In genomic region chr20:19975436-19975799, GRCh38 we compare ENCODE assay signal across 8 cellular contexts. TPM values are rescaled to one million over a fixed set of nuclear protein-coding genes. Genes with fewer than 3 reads are reported as not detected.
A peak's percentile ranks its signal among the peaks of the same experiment; 100 is the strongest.
DNase-seq lines count a peak whose midpoint lies in the region; ATAC-seq, FAIRE-seq and TF ChIP-seq lines count a peak whose summit lies in the region.

No MANE protein-coding gene starts in this region.

- POLR2A ChIA-PET in SK-N-SH (lab: Yijun Ruan, JAX): no interaction called here
- POLR2A ChIA-PET in H1 (lab: Charles Lee; ENCODE audit: partially characterized antibody): interaction anchor here (1.3 to 1.4 kb wide), 2 partner anchors 17 to 40 kb away, joined by 3 to 4 read pairs; no protein-coding TSS in a partner anchor

- H3K9me3 ChIP-seq in SK-N-SH: no peaks in the 10 kb centered on the region
- no peaks in the 10 kb centered on the region for H3K9me3 ChIP-seq in H1 (ENCODE audit: insufficient read depth in 2 of 2, low read depth in 1 of 2, low read length in 1 of 2)
- no peaks in the 10 kb centered on the region for H3K9me3 ChIP-seq in mucosa of rectum (ENCODE audit: control insufficient read depth in 2 of 2, low read length in 2 of 2)
- H3K9me3 ChIP-seq in aorta (ENCODE audit: control insufficient read depth, low read length): no peaks in the 10 kb centered on the region

- no peak for ATAC-seq in SK-N-SH treated with all-trans-retinoic acid at 6 μM for 48 hours
- ATAC-seq in aorta (ENCODE audit: low FRiP score): peak; percentile 20
- no peak for ATAC-seq in HG02759 (IDR thresholded peaks at IDR 0.05; ENCODE audit: unreplicated experiment)
- ATAC-seq in GM19324 (IDR thresholded peaks at IDR 0.05; ENCODE audit: low FRiP score, unreplicated experiment): no peak

- H3K18ac ChIP-seq in H1 (ENCODE audit: extremely low read depth, low read length): no peak overlapping the region

- H4K8ac ChIP-seq in H1 (ENCODE audit: extremely low read depth, insufficient read depth, low read length): peak overlapping the region; percentile 53

- H3K27me3 ChIP-seq in SK-N-SH (ENCODE audit: insufficient read depth): no peaks in the 10 kb centered on the region
- H3K27me3 ChIP-seq in H1 (replicated peaks in 1 of 4; ENCODE audit: control insufficient read depth in 3 of 4, extremely low read depth in 1 of 4, insufficient read depth in 3 of 4, low read length in 3 of 4): peaks cover 0 to 1% (median 0%) of the 10 kb centered on the region in 4 experiments; a peak in 1 of 7 replicates
- H3K27me3 ChIP-seq in mucosa of rectum (ENCODE audit: control insufficient read depth in 2 of 2, insufficient read depth in 2 of 2, low read length in 2 of 2): no peaks in the 10 kb centered on the region
- no peaks in the 10 kb centered on the region for H3K27me3 ChIP-seq in aorta (ENCODE audit: control insufficient read depth in 1 of 2, insufficient read depth in 2 of 2, low read length in 1 of 2)

- H3K27ac ChIP-seq in SK-N-SH (ENCODE audit: low read depth in 2 of 2, low read length in 1 of 2) (peak overlapping the region; percentile 82 to 84), H1 (ENCODE audit: low read depth, low read length) (no peak overlapping the region), mucosa of rectum (ENCODE audit: low read depth in 2 of 2, low read length in 2 of 2) (peak overlapping the region; percentile 76 to 80), aorta (ENCODE audit: low read depth in 1 of 2, low read length in 2 of 2) (peak overlapping the region; percentile 15 to 42)

- TF ChIP-seq RAD21 in SK-N-SH (IDR thresholded peaks at IDR 0.05; ENCODE audit: low read length) (no peak), H1 (IDR thresholded peaks at IDR 0.05 in 1 of 2, conservative IDR thresholded peaks at IDR 0.05 in 1 of 2; ENCODE audit: low read depth in 2 of 2, low read length in 2 of 2) (no peak)

- H3K4ac ChIP-seq in H1 (replicated peaks; ENCODE audit: insufficient read length, low read depth, low read length): no peak overlapping the region

- 0 out of 2 replicates have a peak, but pooled peaks cover 4% of the 10 kb centered on the region for H3K23me2 ChIP-seq in H1 (ENCODE audit: low read depth, low read length)

- no peak overlapping the region for H2BK20ac ChIP-seq in H1 (ENCODE audit: low read length)

- H2BK15ac ChIP-seq in H1 (ENCODE audit: low read length): no peak overlapping the region

- no peak overlapping the region for H2AK5ac ChIP-seq in H1 (ENCODE audit: low read depth, low read length)

- no peak overlapping the region for H3K56ac ChIP-seq in H1 (replicated peaks; ENCODE audit: insufficient read length, low read depth, low read length)

- H3K4me3 ChIP-seq in SK-N-SH (ENCODE audit: low read depth in 2 of 2, low read length in 1 of 2) (peak overlapping the region; percentile 23 to 35; a peak in 2 of 4 replicates), H1 (ENCODE audit: extremely low read depth in 1 of 4, insufficient read depth in 2 of 4, low read depth in 3 of 4, low read length in 4 of 4) (no peak overlapping the region), mucosa of rectum (ENCODE audit: low read length in 2 of 2) (peak overlapping the region; percentile 57 to 60), aorta (ENCODE audit: low read length in 2 of 2) (peak overlapping the region; percentile 35 to 79)

- no peak overlapping the region for H3K23ac ChIP-seq in H1 (ENCODE audit: insufficient read length)

- no peak for TF ChIP-seq CTCF in SK-N-SH (IDR thresholded peaks at IDR 0.05)
- TF ChIP-seq CTCF in H1 (IDR thresholded peaks at IDR 0.05; ENCODE audit: control extremely low read depth in 1 of 3, insufficient read depth in 1 of 3, low read depth in 1 of 3, low read length in 3 of 3): no peak

- 64% methylated on average over 7 of the region's 18 CpGs for WGBS in SK-N-SH (ENCODE audit: low lambda C conversion rate)
- WGBS in H1 (ENCODE audit: extremely low coverage in 1 of 2, insufficient coverage in 1 of 2, insufficient read length in 1 of 2, insufficient replicate concordance in 2 of 2, low coverage in 1 of 2, low lambda C conversion rate in 2 of 2, missing lambda C conversion rate in 1 of 2), 2 experiments: 95% methylated on average over 12 of the region's 18 CpGs; no CpG with 5 or more reads in 1 of the 2 experiments
- WGBS in aorta, 2 donors: 2 to 6% methylated on average over 18 of the region's 18 CpGs

- H2BK5ac ChIP-seq in H1 (ENCODE audit: low read depth, low read length): no peak overlapping the region

- no peak overlapping the region for H3K14ac ChIP-seq in H1 (ENCODE audit: insufficient read length)

- H4K91ac ChIP-seq in H1 (replicated peaks; ENCODE audit: insufficient read length, low read length): no peak overlapping the region

- no peak overlapping the region for H2AFZ ChIP-seq in SK-N-SH (ENCODE audit: low read depth)
- 0 out of 2 replicates have a peak overlapping the region, but pooled peaks have one; percentile 8 for H2AFZ ChIP-seq in H1 (ENCODE audit: low read length)

- TF ChIP-seq EP300 in SK-N-SH (IDR thresholded peaks at IDR 0.05; ENCODE audit: borderline replicate concordance in 1 of 2, low read depth in 1 of 2, low read length in 1 of 2) (no peak), H1 (IDR thresholded peaks at IDR 0.05; ENCODE audit: borderline replicate concordance in 1 of 2, low read depth in 2 of 2, low read length in 2 of 2) (no peak)

- H3K4me2 ChIP-seq in SK-N-SH (peak overlapping the region; percentile 75; the same call in 1 of the 2 replicates), H1 (ENCODE audit: insufficient read depth in 1 of 2, low read depth in 2 of 2, low read length in 2 of 2) (no peak overlapping the region)

- H3K79me2 ChIP-seq in SK-N-SH (ENCODE audit: insufficient read depth) (peaks cover 32% of the 10 kb centered on the region; the same call in 1 of the 2 replicates), H1 (ENCODE audit: control insufficient read depth in 1 of 2, insufficient read depth in 2 of 2, low read length in 2 of 2) (no peaks in the 10 kb centered on the region)

- CTCF ChIA-PET in SK-N-SH (lab: Yijun Ruan, JAX) (interaction anchor here (0.9 to 1.4 kb wide), 6 partner anchors 14 to 191 kb away, joined by 3 to 5 read pairs (median 4); no protein-coding TSS in a partner anchor), H1 (lab: Charles Lee; ENCODE audit: partially characterized antibody) (interaction anchor here (0.7 to 1.5 kb wide), 5 partner anchors 16 to 845 kb away, joined by 3 to 5 read pairs (median 4); no protein-coding TSS in a partner anchor)

- H4K5ac ChIP-seq in H1 (ENCODE audit: insufficient read length, low read depth, low read length): no peak overlapping the region

- no peak for TF ChIP-seq POLR2A in H1 (IDR thresholded peaks at IDR 0.05; ENCODE audit: control extremely low read depth in 1 of 2, low read depth in 2 of 2, low read length in 2 of 2)

- H3K9ac ChIP-seq in SK-N-SH (peak overlapping the region; percentile 52; the same call in 1 of the 2 replicates), H1 (replicated peaks in 1 of 4; ENCODE audit: extremely low read depth in 1 of 4, low read depth in 3 of 4, low read length in 3 of 4) (no peak overlapping the region), mucosa of rectum (ENCODE audit: low read depth in 1 of 2, low read length in 2 of 2) (peak overlapping the region in 1 of 2 donors; percentile 53)

- no peaks in the 10 kb centered on the region for H4K20me1 ChIP-seq in SK-N-SH (ENCODE audit: insufficient read depth)
- no peaks in the 10 kb centered on the region for H4K20me1 ChIP-seq in H1 (replicated peaks in 1 of 2; ENCODE audit: control insufficient read depth in 1 of 2, insufficient read depth in 2 of 2, low read length in 2 of 2)

- peaks cover 0 to 4% of the 10 kb centered on the region in 2 experiments for H3K36me3 ChIP-seq in SK-N-SH (replicated peaks in 1 of 2; ENCODE audit: control insufficient read depth in 1 of 2, insufficient read depth in 2 of 2, low read length in 1 of 2)
- no peaks in the 10 kb centered on the region for H3K36me3 ChIP-seq in H1 (ENCODE audit: control insufficient read depth in 2 of 4, insufficient read depth in 4 of 4, low read length in 3 of 4)
- H3K36me3 ChIP-seq in mucosa of rectum (ENCODE audit: control insufficient read depth in 2 of 2, insufficient read depth in 2 of 2, low read length in 2 of 2): peaks cover 24 to 43% of the 10 kb centered on the region in 2 donors
- no peaks in the 10 kb centered on the region for H3K36me3 ChIP-seq in aorta (ENCODE audit: control insufficient read depth in 1 of 2, insufficient read depth in 2 of 2, low read length in 1 of 2)

- H3K9me2 ChIP-seq in SK-N-SH: no peaks in the 10 kb centered on the region

- peaks cover 22% of the 10 kb centered on the region for H3F3A ChIP-seq in SK-N-SH (replicated peaks; ENCODE audit: insufficient read depth)

- intact Hi-C loops in aorta (cut with DNase I): loop anchor here in 1 of 2 donors (2.0 to 5.0 kb wide), 2 partner anchors 31 to 88 kb away; no protein-coding TSS in a partner anchor

- FAIRE-seq in H1 (lab: Jason Lieb, UNC): no peak

- no peak for DNase-seq in SK-N-SH
- peak in 1 of 2 experiments; percentile 37 for DNase-seq in H1 (ENCODE audit: low read depth in 1 of 2, low spot score in 2 of 2)
- peak in 1 of 2 donors; percentile 64 for DNase-seq in aorta
- no peak for DNase-seq in effector CD8-positive, alpha-beta T cell (lab: John Stamatoyannopoulos, UW)

- no peak overlapping the region for H2BK12ac ChIP-seq in H1 (ENCODE audit: low read depth, low read length)

- H3K4me1 ChIP-seq in SK-N-SH (ENCODE audit: control insufficient read depth in 1 of 2, insufficient read depth in 2 of 2, low read depth in 1 of 2, low read length in 1 of 2) (peaks cover 21 to 31% of the 10 kb centered on the region in 2 experiments; a peak in 3 of 4 replicates), H1 (replicated peaks in 1 of 4; ENCODE audit: control insufficient read depth in 3 of 4, insufficient read depth in 4 of 4, low read length in 3 of 4) (peaks cover 0 to 7% (median 0%) of the 10 kb centered on the region in 4 experiments; a peak in 2 of 7 replicates), mucosa of rectum (ENCODE audit: control insufficient read depth in 2 of 2, insufficient read depth in 2 of 2, low read length in 2 of 2) (peaks cover 8 to 18% of the 10 kb centered on the region in 2 donors), aorta (ENCODE audit: control insufficient read depth in 1 of 2, insufficient read depth in 2 of 2, low read length in 2 of 2) (peaks cover 4 to 5% of the 10 kb centered on the region in 2 donors)

- no peak overlapping the region for H2BK120ac ChIP-seq in H1 (replicated peaks; ENCODE audit: low read depth, low read length)

- no peaks in the 10 kb centered on the region for H3K79me1 ChIP-seq in H1 (ENCODE audit: low read depth, low read length)

RNA-seq across cellular contexts. Expression of gene NAA20, which starts 41.7 kb away (rescaled TPM):
- 85.0 and 91.8 TPM in 2 replicates for polyA plus RNA-seq in SK-N-SH (2012; rRNA removed)
- 103 and 119 TPM in 2 replicates for polyA plus RNA-seq in SK-N-SH (2012; cell fraction: cytosol; rRNA removed)
- polyA plus RNA-seq in SK-N-SH (2012; cell fraction: nucleus; rRNA removed): 20.4 and 44.9 TPM in 2 replicates
- total RNA-seq in H1 (2021; fragmentation: NEBNext Ultra II Directional; extraction: Animal tissue kit (Norgen Biotek cat#: 25700)): 39.1 and 41.1 TPM in 2 replicates
- polyA plus RNA-seq in H1 (2011; rRNA removed): 15.8 and 21.9 TPM in 2 replicates
- 27.0 TPM for polyA plus RNA-seq in H1 (2011; cell fraction: cytosol; rRNA removed)
- 8.5 TPM for polyA plus RNA-seq in H1 (2011; cell fraction: nucleus; rRNA removed)
- polyA plus RNA-seq in H1 (2012, experiment 1 of 2): 25.5 to 39.8 TPM (median 27.2 TPM) in 4 replicates
- polyA plus RNA-seq in H1 (2012, experiment 2 of 2): 17.5 TPM
- polyA plus RNA-seq in H1 (2013, experiment 1 of 2): 31.9 TPM
- polyA plus RNA-seq in H1 (2013, experiment 2 of 2): 35.1 TPM
- 10.4 and 12.2 TPM in 2 replicates for polyA minus RNA-seq in H1 (2011; rRNA and poly(A)+ RNA removed)
- polyA minus RNA-seq in H1 (2011; cell fraction: cytosol; rRNA and poly(A)+ RNA removed): 10.7 TPM
- polyA minus RNA-seq in H1 (2011; cell fraction: nucleus; rRNA and poly(A)+ RNA removed): 15.3 TPM
- total RNA-seq in aorta: 10 to 100 TPM; 38.1 to 40.6 TPM
- polyA plus RNA-seq in aorta: 10 to 100 TPM; 56.0 to 69.5 TPM

Comparison
In these comparisons a context has a peak if more than half of its experiments do, and no peak if none do; other contexts are left out.
1. H3K4me3 ChIP-seq: peak in SK-N-SH (2 of 2), mucosa of rectum (2 of 2) and aorta (2 of 2); none in H1 (0 of 4).